Comparison of ENCODE assay signal across 24 cellular contexts in genomic region chrX:131895002-131895401, GRCh38.
DNase-seq lines count a peak whose midpoint lies in the region; ATAC-seq, FAIRE-seq and TF ChIP-seq lines count a peak whose summit lies in the region.
"Had no signal": no experiment of that assay in that cellular context is flagged by ENCODE, and none has a peak within 500 bp of the region (broad histone marks: within the 10 kb centered on the region; RNA-seq: fewer than 3 reads in every experiment).

No MANE protein-coding gene starts in this region.

- H3K27me3 Mint-ChIP-seq in activated T-helper 2 cell treated with anti-CD3 and anti-CD28 coated beads, Interferon-gamma antibody, Interleukin-2, Interleukin-4, amounts not matched to agents 10 μg/mL and 5 μg/mL and 100 μg/mL, durations not matched to agents 14 hours and 24 hours and 36 hours (ENCODE audit: low read depth): no peaks in the 10 kb centered on the region
- H3K27me3 Mint-ChIP-seq in stimulated activated naive CD8-positive, alpha-beta T cell treated with anti-CD3 and anti-CD28 coated beads, Interleukin-15, amount 100 ng/mL, for 72 hours: no peaks in the 10 kb centered on the region
- H3K27me3 Mint-ChIP-seq: activated naive CD8-positive, alpha-beta T cell had no signal

- no TSS peak for BruUV-seq in OCI-LY7 (replicated peaks; lab: Mats Ljungman, UMichigan)

- H3K4me2 ChIP-seq in OCI-LY7 (ENCODE audit: low read length): no peak overlapping the region

- no peak overlapping the region for H3K4me3 Mint-ChIP-seq in activated T-helper 2 cell treated with anti-CD3 and anti-CD28 coated beads, Interferon-gamma antibody, Interleukin-2, Interleukin-4, amounts not matched to agents 10 μg/mL and 5 μg/mL and 100 μg/mL, durations not matched to agents 14 hours and 24 hours and 36 hours (ENCODE audit: low read depth)
- H3K4me3 Mint-ChIP-seq in stimulated activated naive CD8-positive, alpha-beta T cell treated with anti-CD3 and anti-CD28 coated beads, Interleukin-15, amount 100 ng/mL, for 72 hours: no peak overlapping the region
- H3K4me3 Mint-ChIP-seq: activated naive CD8-positive, alpha-beta T cell; neural crest cell; T-helper 2 cell treated with Interferon-gamma antibody and Interleukin-4, amounts not matched to agents 5 μg/mL and 100 μg/mL, for 36 hours had no signal

- H3K4me1 Mint-ChIP-seq in activated T-helper 2 cell treated with anti-CD3 and anti-CD28 coated beads, Interferon-gamma antibody, Interleukin-2, Interleukin-4, amounts not matched to agents 10 μg/mL and 5 μg/mL and 100 μg/mL, durations not matched to agents 14 hours and 24 hours and 36 hours (ENCODE audit: low read depth): peaks cover 10% of the 10 kb centered on the region
- H3K4me1 Mint-ChIP-seq in stimulated activated naive CD8-positive, alpha-beta T cell treated with anti-CD3 and anti-CD28 coated beads, Interleukin-15, amount 100 ng/mL, for 72 hours: no peaks in the 10 kb centered on the region
- H3K4me1 Mint-ChIP-seq: neural crest cell had no signal

- H3K79me2 ChIP-seq in OCI-LY7 (ENCODE audit: insufficient read depth, low read depth, low read length): no peaks in the 10 kb centered on the region

- POLR2A ChIA-PET in OCI-LY7 (lab: Charles Lee): no interaction called here

- no peaks in the 10 kb centered on the region for H3K36me3 ChIP-seq in OCI-LY7 (ENCODE audit: insufficient read depth, low read length)
- H3K36me3 ChIP-seq: lower lobe of right lung, right atrium auricular region, upper lobe of left lung had no signal

- no peaks in the 10 kb centered on the region for H3K9me3 Mint-ChIP-seq in activated T-helper 2 cell treated with anti-CD3 and anti-CD28 coated beads, Interferon-gamma antibody, Interleukin-2, Interleukin-4, amounts not matched to agents 10 μg/mL and 5 μg/mL and 100 μg/mL, durations not matched to agents 14 hours and 24 hours and 36 hours
- no peaks in the 10 kb centered on the region for H3K9me3 Mint-ChIP-seq in stimulated activated naive CD8-positive, alpha-beta T cell treated with anti-CD3 and anti-CD28 coated beads, Interleukin-15, amount 100 ng/mL, for 72 hours
- H3K9me3 Mint-ChIP-seq: neural crest cell; T-helper 2 cell treated with Interferon-gamma antibody and Interleukin-4, amounts not matched to agents 5 μg/mL and 100 μg/mL, for 36 hours had no signal

- FAIRE-seq in HTR-8/SVneo (lab: Jason Lieb, UNC): no peak
- FAIRE-seq: colon, H1 had no signal

- H3K9me2 ChIP-seq in OCI-LY7 (ENCODE audit: insufficient read depth, low read length): no peaks in the 10 kb centered on the region

- H3K36me3 Mint-ChIP-seq in activated T-helper 2 cell treated with anti-CD3 and anti-CD28 coated beads, Interferon-gamma antibody, Interleukin-2, Interleukin-4, amounts not matched to agents 10 μg/mL and 5 μg/mL and 100 μg/mL, durations not matched to agents 14 hours and 24 hours and 36 hours (ENCODE audit: low read depth): no peaks in the 10 kb centered on the region

- H3K27ac Mint-ChIP-seq in activated T-helper 2 cell treated with anti-CD3 and anti-CD28 coated beads, Interferon-gamma antibody, Interleukin-2, Interleukin-4, amounts not matched to agents 10 μg/mL and 5 μg/mL and 100 μg/mL, durations not matched to agents 14 hours and 24 hours and 36 hours: peak overlapping the region; percentile 42
- no peak overlapping the region for H3K27ac Mint-ChIP-seq in stimulated activated naive CD8-positive, alpha-beta T cell treated with anti-CD3 and anti-CD28 coated beads, Interleukin-15, amount 100 ng/mL, for 72 hours
- H3K27ac Mint-ChIP-seq: activated naive CD8-positive, alpha-beta T cell; T-helper 2 cell treated with Interferon-gamma antibody and Interleukin-4, amounts not matched to agents 5 μg/mL and 100 μg/mL, for 36 hours had no signal

- no peak for TF ChIP-seq CTCF in OCI-LY7 (conservative IDR thresholded peaks at IDR 0.05; ENCODE audit: low read length)

- DNase-seq in A172 (ENCODE audit: low spot score): peak; percentile 61
- DNase-seq in HTR-8/SVneo (ENCODE audit: insufficient read length, low spot score): peak; percentile 1
- DNase-seq in activated T-helper 2 cell treated with anti-CD3 and anti-CD28 coated beads, Interferon-gamma antibody, Interleukin-2, Interleukin-4, amounts not matched to agents 10 μg/mL and 5 μg/mL and 100 μg/mL, durations not matched to agents 14 hours and 24 hours and 36 hours (ENCODE audit: low spot score): no peak
- DNase-seq in iris pigment epithelial cell (ENCODE audit: low read depth): peak; percentile 24
- DNase-seq in stimulated activated naive CD8-positive, alpha-beta T cell treated with anti-CD3 and anti-CD28 coated beads, Interleukin-15, amount 100 ng/mL, for 72 hours: no peak
- DNase-seq in OCI-LY7 (ENCODE audit: low spot score): no peak
- DNase-seq: activated CD4-positive, alpha-beta T cell treated with anti-CD3 and anti-CD28 coated beads for 4 hours; activated T-cell treated with anti-CD3 and anti-CD28 coated beads for 4 hours; Calu3; Karpas-422; lower lobe of right lung; NCI-H2029 treated with DMSO at 0.1 percent for 48 hours; NCI-H69; stimulated activated CD4-positive, alpha-beta T cell treated with anti-CD3 and anti-CD28 coated beads, Interleukin-4, amount 100 ng/mL, for 24 hours; upper lobe of left lung had no signal

- no peak overlapping the region for H2AFZ ChIP-seq in OCI-LY7 (ENCODE audit: low read length)

- no peak overlapping the region for H3K4me3 ChIP-seq in OCI-LY7 (ENCODE audit: low read depth, low read length, poor library complexity, severe bottlenecking)
- H3K4me3 ChIP-seq: lower lobe of right lung, right atrium auricular region, upper lobe of left lung had no signal

- ATAC-seq in GM21528 (IDR thresholded peaks at IDR 0.05; ENCODE audit: low FRiP score, unreplicated experiment) (no peak), HG03025 (IDR thresholded peaks at IDR 0.05; ENCODE audit: low FRiP score, unreplicated experiment) (no peak)
- ATAC-seq in stimulated activated naive CD8-positive, alpha-beta T cell treated with anti-CD3 and anti-CD28 coated beads, Interleukin-15, amount 100 ng/mL, for 72 hours: no peak
- ATAC-seq: lower lobe of right lung, Right ventricle myocardium inferior had no signal

- H4K20me1 ChIP-seq in OCI-LY7 (ENCODE audit: insufficient read depth, low read length): no peaks in the 10 kb centered on the region

- no peaks in the 10 kb centered on the region for H3K4me1 ChIP-seq in OCI-LY7 (ENCODE audit: insufficient read depth, low read length, poor library complexity, severe bottlenecking)
- H3K4me1 ChIP-seq: lower lobe of right lung, right atrium auricular region, upper lobe of left lung had no signal

- no peaks in the 10 kb centered on the region for H3K9me3 ChIP-seq in OCI-LY7 (ENCODE audit: low read length)
- H3K9me3 ChIP-seq: lower lobe of right lung, right atrium auricular region, upper lobe of left lung had no signal

- intact Hi-C loops in activated T-helper 2 cell treated with anti-CD3 and anti-CD28 coated beads, Interferon-gamma antibody, Interleukin-2, Interleukin-4, amounts not matched to agents 10 μg/mL and 5 μg/mL and 100 μg/mL, durations not matched to agents 14 hours and 24 hours and 36 hours (cut with micrococcal nuclease): loop anchor here (1.0 to 5.0 kb wide), 2 partner anchors 50 to 122 kb away; no protein-coding TSS in a partner anchor
- intact Hi-C loops in OCI-LY7 (cut with micrococcal nuclease; ENCODE audit: unreplicated experiment): no loop called here

- CTCF ChIA-PET in OCI-LY7 (lab: Charles Lee; ENCODE audit: unreplicated experiment): no interaction called here

- no peak overlapping the region for H3K27ac ChIP-seq in OCI-LY7 (ENCODE audit: low read depth, low read length, poor library complexity, severe bottlenecking)
- H3K27ac ChIP-seq: lower lobe of right lung, right atrium auricular region, upper lobe of left lung had no signal

Comparison
In these comparisons a context has a peak if more than half of its experiments do, and no peak if none do; other contexts are left out.
1. DNase-seq: peak in A172 (single experiment), HTR-8/SVneo (single experiment) and iris pigment epithelial cell (single experiment); none in activated T-helper 2 cell treated with anti-CD3 and anti-CD28 coated beads, Interferon-gamma antibody, Interleukin-2, Interleukin-4, amounts not matched to agents 10 μg/mL and 5 μg/mL and 100 μg/mL, durations not matched to agents 14 hours and 24 hours and 36 hours (single experiment), stimulated activated naive CD8-positive, alpha-beta T cell treated with anti-CD3 and anti-CD28 coated beads, Interleukin-15, amount 100 ng/mL, for 72 hours (0 of 2) and OCI-LY7 (single experiment).